In genomic region chr3:37024092-37024491, GRCh38 we compare ENCODE assay signal across 12 cellular contexts. TPM values are rescaled to one million over a fixed set of nuclear protein-coding genes. Genes with fewer than 3 reads are reported as not detected.
DNase-seq lines count a peak whose midpoint lies in the region; ATAC-seq and TF ChIP-seq lines count a peak whose summit lies in the region.
"Had no signal": no experiment of that assay in that cellular context is flagged by ENCODE, and none has a peak within 500 bp of the region (broad histone marks: within the 10 kb centered on the region; RNA-seq: fewer than 3 reads in every experiment).

No MANE protein-coding gene starts in this region.

- H3K79me2 ChIP-seq in Loucy (ENCODE audit: insufficient read depth, low read length) = no peaks in the 10 kb centered on the region
- H3K79me2 ChIP-seq in parathyroid adenoma = no peaks in the 10 kb centered on the region

- H3K9me3 ChIP-seq in Loucy (ENCODE audit: insufficient read depth, low read depth, low read length) (no peaks in the 10 kb centered on the region), parathyroid adenoma (ENCODE audit: control insufficient read depth, low read length) (no peaks in the 10 kb centered on the region)

- no peaks in the 10 kb centered on the region for H4K20me1 ChIP-seq in Loucy (ENCODE audit: insufficient read depth, low read length, poor library complexity, severe bottlenecking)

- no peaks in the 10 kb centered on the region for H3K27me3 ChIP-seq in Loucy (ENCODE audit: insufficient read depth, low read length, poor library complexity, severe bottlenecking)
- no peaks in the 10 kb centered on the region for H3K27me3 ChIP-seq in parathyroid adenoma (ENCODE audit: control insufficient read depth, insufficient read depth, low read length)
- H3K27me3 ChIP-seq: MG63 had no signal

- TF ChIP-seq CTCF in GM10248 (IDR thresholded peaks at IDR 0.05; ENCODE audit: control extremely low read depth, extremely low read depth, low read depth, missing control alignments) (peak; percentile 32), Loucy (conservative IDR thresholded peaks at IDR 0.05; ENCODE audit: low read length) (peak; percentile 64), chondrocyte (IDR thresholded peaks at IDR 0.05) (peak; percentile 76), parathyroid adenoma (IDR thresholded peaks at IDR 0.05) (peak; percentile 59), nephron progenitor cell (IDR thresholded peaks at IDR 0.05) (no peak)

- DNase-seq in GM10248 (ENCODE audit: extremely low spot score) (no peak), chondrocyte (ENCODE audit: low spot score) (no peak), nephron progenitor cell (no peak), occipital lobe (lab: John Stamatoyannopoulos, UW) (no peak)
- DNase-seq in stimulated activated effector memory CD8-positive, alpha-beta T cell treated with anti-CD3 and anti-CD28 coated beads, Interleukin-12 subunit alpha, Interleukin-12 subunit beta, amount 100 ng/mL, for 72 hours (ENCODE audit: low spot score in 2 of 2) = no peak
- DNase-seq in activated CD4-positive, CD25-positive, alpha-beta regulatory T cell treated with anti-CD3 and anti-CD28 coated beads, Interleukin-2, amount 50 U/mL, for 72 hours = no peak
- DNase-seq: MG63 had no signal

- H3F3A ChIP-seq in Loucy (ENCODE audit: low read depth) = no peaks in the 10 kb centered on the region

- H3K27me3 Mint-ChIP-seq in chondrocyte (ENCODE audit: low read depth) (no peaks in the 10 kb centered on the region), nephron progenitor cell (ENCODE audit: low read depth, poor library complexity) (no peaks in the 10 kb centered on the region)
- H3K27me3 Mint-ChIP-seq: stimulated activated memory B cell treated with anti-CD40 and anti-IgM and Interleukin-4, amounts not matched to agents 10 μg/mL and 1 μg/mL and 100 μg/mL, for 72 hours had no signal

- H3K4me2 ChIP-seq in Loucy (ENCODE audit: low read depth, low read length, poor library complexity, severe bottlenecking) (no peak overlapping the region), parathyroid adenoma (ENCODE audit: low read length) (no peak overlapping the region)

- H3K27ac ChIP-seq in parathyroid adenoma = no peak overlapping the region

- peaks cover 8% of the 10 kb centered on the region for H3K9me3 Mint-ChIP-seq in chondrocyte (ENCODE audit: low read depth)
- H3K9me3 Mint-ChIP-seq in nephron progenitor cell = peaks cover 28% of the 10 kb centered on the region
- no peaks in the 10 kb centered on the region for H3K9me3 Mint-ChIP-seq in stimulated activated effector memory CD8-positive, alpha-beta T cell treated with anti-CD3 and anti-CD28 coated beads, Interleukin-12 subunit alpha, Interleukin-12 subunit beta, amount 100 ng/mL, for 72 hours
- H3K9me3 Mint-ChIP-seq: stimulated activated memory B cell treated with anti-CD40 and anti-IgM and Interleukin-4, amounts not matched to agents 10 μg/mL and 1 μg/mL and 100 μg/mL, for 72 hours had no signal

- H3K4me1 ChIP-seq in Loucy (ENCODE audit: insufficient read depth, low read length, poor library complexity, severe bottlenecking) (peaks cover 4% of the 10 kb centered on the region), parathyroid adenoma (peaks cover 10% of the 10 kb centered on the region)

- H3K27ac Mint-ChIP-seq in chondrocyte (ENCODE audit: unreplicated experiment) (no peak overlapping the region), nephron progenitor cell (no peak overlapping the region)
- H3K27ac Mint-ChIP-seq in stimulated activated effector memory CD8-positive, alpha-beta T cell treated with anti-CD3 and anti-CD28 coated beads, Interleukin-12 subunit alpha, Interleukin-12 subunit beta, amount 100 ng/mL, for 72 hours = no peak overlapping the region
- H3K27ac Mint-ChIP-seq: nephron; stimulated activated memory B cell treated with anti-CD40 and anti-IgM and Interleukin-4, amounts not matched to agents 10 μg/mL and 1 μg/mL and 100 μg/mL, for 72 hours; WTC11 had no signal

- H3K4me1 Mint-ChIP-seq in chondrocyte (ENCODE audit: low read depth) (peaks cover 3% of the 10 kb centered on the region), nephron progenitor cell (peaks cover 7% of the 10 kb centered on the region)
- no peaks in the 10 kb centered on the region for H3K4me1 Mint-ChIP-seq in stimulated activated effector memory CD8-positive, alpha-beta T cell treated with anti-CD3 and anti-CD28 coated beads, Interleukin-12 subunit alpha, Interleukin-12 subunit beta, amount 100 ng/mL, for 72 hours
- H3K4me1 Mint-ChIP-seq: nephron, WTC11 had no signal

- peaks cover 83% of the 10 kb centered on the region; the same call in 1 of the 2 replicates for H3K36me3 ChIP-seq in Loucy (ENCODE audit: insufficient read depth, low read length)
- H3K36me3 ChIP-seq in parathyroid adenoma (ENCODE audit: control insufficient read depth, insufficient read depth, low read length) = no peaks in the 10 kb centered on the region

- H2AFZ ChIP-seq in Loucy (ENCODE audit: low read length) (no peak overlapping the region), parathyroid adenoma (no peak overlapping the region)

- H3K4me3 Mint-ChIP-seq in chondrocyte (ENCODE audit: unreplicated experiment) (no peak overlapping the region), nephron progenitor cell (no peak overlapping the region)
- H3K4me3 Mint-ChIP-seq in stimulated activated effector memory CD8-positive, alpha-beta T cell treated with anti-CD3 and anti-CD28 coated beads, Interleukin-12 subunit alpha, Interleukin-12 subunit beta, amount 100 ng/mL, for 72 hours = no peak overlapping the region
- H3K4me3 Mint-ChIP-seq: nephron; stimulated activated memory B cell treated with anti-CD40 and anti-IgM and Interleukin-4, amounts not matched to agents 10 μg/mL and 1 μg/mL and 100 μg/mL, for 72 hours; WTC11 had no signal

- peaks cover 56% of the 10 kb centered on the region for H3K36me3 Mint-ChIP-seq in chondrocyte (ENCODE audit: low read depth)
- H3K36me3 Mint-ChIP-seq in nephron progenitor cell (ENCODE audit: low read depth) = peaks cover 100% of the 10 kb centered on the region
- H3K36me3 Mint-ChIP-seq in stimulated activated effector memory CD8-positive, alpha-beta T cell treated with anti-CD3 and anti-CD28 coated beads, Interleukin-12 subunit alpha, Interleukin-12 subunit beta, amount 100 ng/mL, for 72 hours = peaks cover 74% of the 10 kb centered on the region

- CTCF ChIA-PET in GM10248 (lab: Yijun Ruan, JAX) = interaction anchor here (0.7 to 2.5 kb wide), 17 partner anchors 8 to 196 kb away, joined by 3 to 14 read pairs (median 3); partner anchors contain the start of genes EPM2AIP1 and MLH1

- H3K9ac ChIP-seq in Loucy (ENCODE audit: low read depth, low read length, poor library complexity, severe bottlenecking) (no peak overlapping the region), parathyroid adenoma (no peak overlapping the region)

- H3K4me3 ChIP-seq in Loucy (ENCODE audit: low read length, poor library complexity, severe bottlenecking) = no peak overlapping the region
- H3K4me3 ChIP-seq in parathyroid adenoma (ENCODE audit: low read depth, low read length) = no peak overlapping the region
- H3K4me3 ChIP-seq: MG63 had no signal

- POLR2A ChIA-PET in GM10248 (lab: Yijun Ruan, JAX) = interaction anchor here (1.4 kb wide), 1 partner anchor 31 kb away, joined by 3 read pairs; the partner anchor contains the start of genes EPM2AIP1 and MLH1

- no peaks in the 10 kb centered on the region for H3K9me2 ChIP-seq in Loucy (replicated peaks; ENCODE audit: low read depth, low read length)

- no peak for ATAC-seq in stimulated activated effector memory CD8-positive, alpha-beta T cell treated with anti-CD3 and anti-CD28 coated beads, Interleukin-12 subunit alpha, Interleukin-12 subunit beta, amount 100 ng/mL, for 72 hours
- ATAC-seq: stimulated activated memory B cell treated with anti-CD40 and anti-IgM and Interleukin-4, amounts not matched to agents 10 μg/mL and 1 μg/mL and 100 μg/mL, for 72 hours; WTC11 had no signal

RNA-seq across cellular contexts. Expression of gene MLH1, which starts 30.8 kb away (rescaled TPM):
- total RNA-seq in chondrocyte (32.5 to 39.0 TPM (median 32.6 TPM) in 3 replicates), occipital lobe (44.5 TPM)

RNA-seq across cellular contexts. Expression of gene EPM2AIP1, which starts 31.2 kb away (rescaled TPM):
- total RNA-seq in chondrocyte (14.3 to 20.5 TPM (median 15.6 TPM) in 3 replicates), occipital lobe (61.0 TPM)
